Comparison of ENCODE assay signal across 1 cellular context in the genomic region with DNA sequence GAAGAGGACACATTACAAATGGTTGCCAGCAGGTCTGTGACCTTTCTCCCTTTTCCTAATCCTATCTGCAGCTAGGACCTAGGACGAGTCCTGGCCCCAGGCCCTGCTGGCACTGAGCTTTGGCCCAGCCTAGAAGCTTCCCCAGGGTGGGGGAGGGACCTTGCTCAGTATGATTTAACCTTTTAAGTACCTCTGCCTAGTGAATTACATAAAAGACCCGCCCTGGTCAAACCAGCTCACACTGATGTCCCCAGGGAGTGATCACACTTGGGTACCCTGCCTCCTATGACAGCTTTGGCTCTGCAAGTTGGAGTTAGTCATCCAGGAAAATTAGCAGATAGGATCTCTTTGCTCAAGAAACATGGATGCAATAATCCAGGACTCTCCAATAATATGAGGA.
TF ChIP-seq lines count a peak whose summit lies in the region.

No MANE protein-coding gene starts in this region.

TF ChIP-seq in HepG2, 621 proteins besides CTCF, POLR2A, EP300 and RAD21:
- TF ChIP-seq, protein P1, sequence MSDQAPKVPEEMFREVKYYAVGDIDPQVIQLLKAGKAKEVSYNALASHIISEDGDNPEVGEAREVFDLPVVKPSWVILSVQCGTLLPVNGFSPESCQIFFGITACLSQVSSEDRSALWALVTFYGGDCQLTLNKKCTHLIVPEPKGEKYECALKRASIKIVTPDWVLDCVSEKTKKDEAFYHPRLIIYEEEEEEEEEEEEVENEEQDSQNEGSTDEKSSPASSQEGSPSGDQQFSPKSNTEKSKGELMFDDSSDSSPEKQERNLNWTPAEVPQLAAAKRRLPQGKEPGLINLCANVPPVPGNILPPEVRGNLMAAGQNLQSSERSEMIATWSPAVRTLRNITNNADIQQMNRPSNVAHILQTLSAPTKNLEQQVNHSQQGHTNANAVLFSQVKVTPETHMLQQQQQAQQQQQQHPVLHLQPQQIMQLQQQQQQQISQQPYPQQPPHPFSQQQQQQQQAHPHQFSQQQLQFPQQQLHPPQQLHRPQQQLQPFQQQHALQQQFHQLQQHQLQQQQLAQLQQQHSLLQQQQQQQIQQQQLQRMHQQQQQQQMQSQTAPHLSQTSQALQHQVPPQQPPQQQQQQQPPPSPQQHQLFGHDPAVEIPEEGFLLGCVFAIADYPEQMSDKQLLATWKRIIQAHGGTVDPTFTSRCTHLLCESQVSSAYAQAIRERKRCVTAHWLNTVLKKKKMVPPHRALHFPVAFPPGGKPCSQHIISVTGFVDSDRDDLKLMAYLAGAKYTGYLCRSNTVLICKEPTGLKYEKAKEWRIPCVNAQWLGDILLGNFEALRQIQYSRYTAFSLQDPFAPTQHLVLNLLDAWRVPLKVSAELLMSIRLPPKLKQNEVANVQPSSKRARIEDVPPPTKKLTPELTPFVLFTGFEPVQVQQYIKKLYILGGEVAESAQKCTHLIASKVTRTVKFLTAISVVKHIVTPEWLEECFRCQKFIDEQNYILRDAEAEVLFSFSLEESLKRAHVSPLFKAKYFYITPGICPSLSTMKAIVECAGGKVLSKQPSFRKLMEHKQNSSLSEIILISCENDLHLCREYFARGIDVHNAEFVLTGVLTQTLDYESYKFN (CRISPR knock-in tag; conservative IDR thresholded peaks at IDR 0.05) = 0 out of 2 replicates have a peak, but pooled peaks have one; percentile 22
- TF ChIP-seq, protein P2, sequence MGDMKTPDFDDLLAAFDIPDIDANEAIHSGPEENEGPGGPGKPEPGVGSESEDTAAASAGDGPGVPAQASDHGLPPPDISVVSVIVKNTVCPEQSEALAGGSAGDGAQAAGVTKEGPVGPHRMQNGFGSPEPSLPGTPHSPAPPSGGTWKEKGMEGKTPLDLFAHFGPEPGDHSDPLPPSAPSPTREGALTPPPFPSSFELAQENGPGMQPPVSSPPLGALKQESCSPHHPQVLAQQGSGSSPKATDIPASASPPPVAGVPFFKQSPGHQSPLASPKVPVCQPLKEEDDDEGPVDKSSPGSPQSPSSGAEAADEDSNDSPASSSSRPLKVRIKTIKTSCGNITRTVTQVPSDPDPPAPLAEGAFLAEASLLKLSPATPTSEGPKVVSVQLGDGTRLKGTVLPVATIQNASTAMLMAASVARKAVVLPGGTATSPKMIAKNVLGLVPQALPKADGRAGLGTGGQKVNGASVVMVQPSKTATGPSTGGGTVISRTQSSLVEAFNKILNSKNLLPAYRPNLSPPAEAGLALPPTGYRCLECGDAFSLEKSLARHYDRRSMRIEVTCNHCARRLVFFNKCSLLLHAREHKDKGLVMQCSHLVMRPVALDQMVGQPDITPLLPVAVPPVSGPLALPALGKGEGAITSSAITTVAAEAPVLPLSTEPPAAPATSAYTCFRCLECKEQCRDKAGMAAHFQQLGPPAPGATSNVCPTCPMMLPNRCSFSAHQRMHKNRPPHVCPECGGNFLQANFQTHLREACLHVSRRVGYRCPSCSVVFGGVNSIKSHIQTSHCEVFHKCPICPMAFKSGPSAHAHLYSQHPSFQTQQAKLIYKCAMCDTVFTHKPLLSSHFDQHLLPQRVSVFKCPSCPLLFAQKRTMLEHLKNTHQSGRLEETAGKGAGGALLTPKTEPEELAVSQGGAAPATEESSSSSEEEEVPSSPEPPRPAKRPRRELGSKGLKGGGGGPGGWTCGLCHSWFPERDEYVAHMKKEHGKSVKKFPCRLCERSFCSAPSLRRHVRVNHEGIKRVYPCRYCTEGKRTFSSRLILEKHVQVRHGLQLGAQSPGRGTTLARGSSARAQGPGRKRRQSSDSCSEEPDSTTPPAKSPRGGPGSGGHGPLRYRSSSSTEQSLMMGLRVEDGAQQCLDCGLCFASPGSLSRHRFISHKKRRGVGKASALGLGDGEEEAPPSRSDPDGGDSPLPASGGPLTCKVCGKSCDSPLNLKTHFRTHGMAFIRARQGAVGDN (CRISPR knock-in tag; IDR thresholded peaks at IDR 0.05) = peak; percentile 22; the same call in 1 of the 2 replicates
- TF ChIP-seq ZNF652 (CRISPR knock-in tag; IDR thresholded peaks at IDR 0.05; ENCODE audit: borderline replicate concordance, low read depth) (peak; percentile 81), PITX1 (CRISPR knock-in tag; IDR thresholded peaks at IDR 0.05) (peak; percentile 60; the same call in 1 of the 2 replicates), FOXM1 (CRISPR knock-in tag; IDR thresholded peaks at IDR 0.05) (no peak), HNF4A (CRISPR knock-in tag; IDR thresholded peaks at IDR 0.05) (peak; percentile 28; the same call in 1 of the 2 replicates)
